Comparison of ENCODE assay signal across 1 cellular context in genomic region chr20:5119435-5120188, GRCh38.
TF ChIP-seq lines count a peak whose summit lies in the region.

Gene PCNA, minus strand, starts transcription at chr20:5119958. Its CDS starts 160 bp downstream, at chr20:5119798.

TF ChIP-seq in HepG2, 621 proteins besides CTCF, POLR2A, EP300 and RAD21 (continued from another document and continues in another):
- 0 out of 2 replicates have a peak, but pooled peaks have one; percentile 5 for TF ChIP-seq IRF1 (CRISPR knock-in tag; IDR thresholded peaks at IDR 0.05; ENCODE audit: low read depth)
- TF ChIP-seq ZNF234 (CRISPR knock-in tag; conservative IDR thresholded peaks at IDR 0.05) = peak; percentile 100
- TF ChIP-seq SATB2 (CRISPR knock-in tag; IDR thresholded peaks at IDR 0.05) = peak; percentile 90
- peak; percentile 96 for TF ChIP-seq ZFX (CRISPR knock-in tag; IDR thresholded peaks at IDR 0.05; ENCODE audit: low read depth)
- TF ChIP-seq ZHX2 (IDR thresholded peaks at IDR 0.05; ENCODE audit: low read depth) = peak; percentile 85
- peak; percentile 48 for TF ChIP-seq ZHX2 (CRISPR knock-in tag; IDR thresholded peaks at IDR 0.05; ENCODE audit: borderline replicate concordance)
- TF ChIP-seq TOE1 (CRISPR knock-in tag; IDR thresholded peaks at IDR 0.05) = peak; percentile 78; the same call in 1 of the 2 replicates
- TF ChIP-seq HNRNPUL1 (IDR thresholded peaks at IDR 0.05; ENCODE audit: low read depth, low read length) = no peak
- TF ChIP-seq DMTF1 (CRISPR knock-in tag; IDR thresholded peaks at IDR 0.05) = no peak
- TF ChIP-seq TBP (CRISPR knock-in tag; IDR thresholded peaks at IDR 0.05) = no peak; the same call in 1 of the 2 replicates
- peak; percentile 97 for TF ChIP-seq MTF1 (CRISPR knock-in tag; IDR thresholded peaks at IDR 0.05)
- TF ChIP-seq PBX3 (CRISPR knock-in tag; IDR thresholded peaks at IDR 0.05; ENCODE audit: borderline replicate concordance) = no peak; the same call in 1 of the 2 replicates
- peak; percentile 99 for TF ChIP-seq ZNF761 (CRISPR knock-in tag; conservative IDR thresholded peaks at IDR 0.05)
- TF ChIP-seq SMARCE1 (IDR thresholded peaks at IDR 0.05; ENCODE audit: borderline replicate concordance) = no peak
- TF ChIP-seq ZSCAN20 (CRISPR knock-in tag; IDR thresholded peaks at IDR 0.05; ENCODE audit: borderline replicate concordance) = peak; percentile 76; the same call in 1 of the 2 replicates
- TF ChIP-seq BCL3 (CRISPR knock-in tag; IDR thresholded peaks at IDR 0.05) = peak; percentile 97
- peak; percentile 99 for TF ChIP-seq ZFP41 (CRISPR knock-in tag; IDR thresholded peaks at IDR 0.05; ENCODE audit: borderline replicate concordance)
- peak; percentile 92 for TF ChIP-seq ATAD3A (CRISPR knock-in tag; IDR thresholded peaks at IDR 0.05)
- TF ChIP-seq POLR2G (IDR thresholded peaks at IDR 0.05; ENCODE audit: low read depth, low read length) = peak; percentile 100
- peak; percentile 100 for TF ChIP-seq TFDP1 (CRISPR knock-in tag; IDR thresholded peaks at IDR 0.05; ENCODE audit: borderline replicate concordance)
- TF ChIP-seq IRF9 (CRISPR knock-in tag; IDR thresholded peaks at IDR 0.05; ENCODE audit: borderline replicate concordance) = peak; percentile 100
- peak; percentile 98; the same call in 1 of the 2 replicates for TF ChIP-seq NFE2L1 (CRISPR knock-in tag; IDR thresholded peaks at IDR 0.05; ENCODE audit: borderline replicate concordance)
- TF ChIP-seq KLF11 (CRISPR knock-in tag; IDR thresholded peaks at IDR 0.05) = peak; percentile 66
- peak; percentile 91; the same call in 1 of the 2 replicates for TF ChIP-seq ZNF333 (CRISPR knock-in tag; IDR thresholded peaks at IDR 0.05; ENCODE audit: borderline replicate concordance)
- peak; percentile 60; the same call in 1 of the 2 replicates for TF ChIP-seq MAZ (IDR thresholded peaks at IDR 0.05; ENCODE audit: borderline replicate concordance, low read depth, low read length)
- peak; percentile 99 for TF ChIP-seq MAZ (CRISPR knock-in tag; IDR thresholded peaks at IDR 0.05; ENCODE audit: low read depth)
- peak; percentile 88 for TF ChIP-seq ZNF883 (CRISPR knock-in tag; IDR thresholded peaks at IDR 0.05; ENCODE audit: not compliant biosample characterization)
- peak; percentile 94 for TF ChIP-seq MEIS2 (CRISPR knock-in tag; IDR thresholded peaks at IDR 0.05)
- TF ChIP-seq STAT5B (CRISPR knock-in tag; IDR thresholded peaks at IDR 0.05) = peak; percentile 43
- TF ChIP-seq SCMH1 (CRISPR knock-in tag; IDR thresholded peaks at IDR 0.05; ENCODE audit: borderline replicate concordance) = no peak
- TF ChIP-seq THRA (CRISPR knock-in tag; IDR thresholded peaks at IDR 0.05; ENCODE audit: borderline replicate concordance) = peak; percentile 3
- peak; percentile 95 for TF ChIP-seq BRD4 (CRISPR knock-in tag; IDR thresholded peaks at IDR 0.05)
- TF ChIP-seq ZNF30 (CRISPR knock-in tag; IDR thresholded peaks at IDR 0.05) = no peak; the same call in 1 of the 2 replicates
- no peak; the same call in none of the 2 replicates for TF ChIP-seq ZBTB3 (CRISPR knock-in tag; IDR thresholded peaks at IDR 0.05; ENCODE audit: borderline replicate concordance, low read depth)
- TF ChIP-seq CEBPG (CRISPR knock-in tag; IDR thresholded peaks at IDR 0.05) = peak; percentile 30
- peak; percentile 90 for TF ChIP-seq ZNF567 (CRISPR knock-in tag; IDR thresholded peaks at IDR 0.05; ENCODE audit: borderline replicate concordance)
- peak; percentile 100 for TF ChIP-seq ZNF678 (CRISPR knock-in tag; IDR thresholded peaks at IDR 0.05)
- TF ChIP-seq ZNF557 (CRISPR knock-in tag; IDR thresholded peaks at IDR 0.05) = peak; percentile 96
- peak; percentile 93 for TF ChIP-seq POGZ (CRISPR knock-in tag; IDR thresholded peaks at IDR 0.05)
- peak; percentile 100 for TF ChIP-seq ARID4A (CRISPR knock-in tag; IDR thresholded peaks at IDR 0.05; ENCODE audit: borderline replicate concordance)
